8 cellular contexts compared by ENCODE assay signal in the genomic region with DNA sequence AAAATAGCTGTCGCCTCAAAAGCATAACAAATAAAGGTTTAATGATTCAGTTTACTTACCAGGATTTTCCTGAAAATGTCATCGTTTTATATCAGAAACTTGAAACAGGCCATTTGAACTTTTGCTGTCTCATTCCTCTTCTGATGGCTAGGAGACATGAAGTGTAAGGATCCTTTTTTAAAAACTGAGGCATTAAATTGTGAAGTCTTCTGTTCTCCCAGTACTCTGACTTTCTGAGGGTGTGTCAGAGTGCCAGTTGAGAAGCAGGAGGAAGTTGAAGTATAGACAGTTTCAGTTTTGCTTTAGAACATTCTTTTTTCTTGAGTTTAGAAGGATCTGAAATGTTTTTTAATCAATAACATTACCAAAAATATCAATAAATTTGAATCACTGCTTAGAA. TPM values are rescaled to one million over a fixed set of nuclear protein-coding genes. Genes with fewer than 3 reads are reported as not detected.
DNase-seq lines count a peak whose midpoint lies in the region; ATAC-seq and TF ChIP-seq lines count a peak whose summit lies in the region.

Gene SAMD9L (minus strand): TSS at position 251 of the 400 bp plus-strand sequence. CDS start 12,414 bp downstream, outside the sequence.

- H3K4me3 ChIP-seq in BLaER1 = peak within 1 kb of the TSS; percentile 60
- peak within 1 kb of the TSS; percentile 29 to 32 for H3K4me3 ChIP-seq in testis

- peak; percentile 69 for ATAC-seq in GM19395 (IDR thresholded peaks at IDR 0.05; ENCODE audit: unreplicated experiment)
- peak; percentile 59 for ATAC-seq in HG03571 (IDR thresholded peaks at IDR 0.05; ENCODE audit: unreplicated experiment)

- H3K27me3 Mint-ChIP-seq in activated T-helper 1 cell treated with anti-CD3 and anti-CD28 coated beads, Interleukin-12 subunit alpha, Interleukin-12 subunit beta, Interleukin-2, Interleukin-4 antibody, amounts not matched to agents 30 ng/mL and 10 ng/mL and 1 ng/mL, durations not matched to agents 14 hours and 24 hours and 36 hours (ENCODE audit: insufficient read depth) = no peaks in the 10 kb centered on the region
- H3K27me3 Mint-ChIP-seq in immature natural killer cell (ENCODE audit: low read depth in 3 of 3) = peaks cover 0 to 2% (median 0%) of the 10 kb centered on the region in 3 donors

- WGBS in testis, 2 donors = 34 to 50% methylated on average over 2 of the region's 2 CpGs

- intact Hi-C loops in activated T-helper 1 cell treated with anti-CD3 and anti-CD28 coated beads, Interleukin-12 subunit alpha, Interleukin-12 subunit beta, Interleukin-2, Interleukin-4 antibody, amounts not matched to agents 30 ng/mL and 10 ng/mL and 1 ng/mL, durations not matched to agents 14 hours and 24 hours and 36 hours (cut with micrococcal nuclease) = loop anchor here (1.0 to 10.0 kb wide), 5 partner anchors 17 to 1206 kb away; partner anchors contain the start of genes AKAP9, BET1 and FAM133B
- intact Hi-C loops in testis (cut with DNase I; ENCODE audit: low total_unique reads) = no loop called here

- peak within 1 kb of the TSS; percentile 93 for H3K4me3 Mint-ChIP-seq in activated T-helper 1 cell treated with anti-CD3 and anti-CD28 coated beads, Interleukin-12 subunit alpha, Interleukin-12 subunit beta, Interleukin-2, Interleukin-4 antibody, amounts not matched to agents 30 ng/mL and 10 ng/mL and 1 ng/mL, durations not matched to agents 14 hours and 24 hours and 36 hours
- peak within 1 kb of the TSS; percentile 94 to 99 (median 95) for H3K4me3 Mint-ChIP-seq in immature natural killer cell

- H3K4me2 ChIP-seq in BLaER1 = peak within 1 kb of the TSS; percentile 73

- TF ChIP-seq POLR2A in testis (IDR thresholded peaks at IDR 0.05) = no peak

- H3K27ac ChIP-seq in BLaER1 (peak within 1 kb of the TSS; percentile 62), testis (peak within 1 kb of the TSS; percentile 42 to 52)

- TF ChIP-seq CTCF in testis (IDR thresholded peaks at IDR 0.05) = no peak

- H3K9ac ChIP-seq in BLaER1 = peak within 1 kb of the TSS; percentile 70

- no peaks in the 10 kb centered on the region for H3K27me3 ChIP-seq in BLaER1
- no peaks in the 10 kb centered on the region for H3K27me3 ChIP-seq in testis

- H3K9me3 ChIP-seq in BLaER1 (no peaks in the 10 kb centered on the region), testis (no peaks in the 10 kb centered on the region)

- H3K4me1 ChIP-seq in BLaER1 (peaks cover 30% of the 10 kb centered on the region), testis (peaks cover 4% of the 10 kb centered on the region)

- no peak for DNase-seq in activated T-helper 1 cell treated with anti-CD3 and anti-CD28 coated beads, Interleukin-12 subunit alpha, Interleukin-12 subunit beta, Interleukin-2, Interleukin-4 antibody, amounts not matched to agents 30 ng/mL and 10 ng/mL and 1 ng/mL, durations not matched to agents 14 hours and 24 hours and 36 hours (ENCODE audit: low spot score)
- peak; percentile 28 to 36 (median 34) for DNase-seq in immature natural killer cell
- DNase-seq in testis = no peak
- DNase-seq in NCI-H1436 (lab: John Stamatoyannopoulos, UW) = no peak
- DNase-seq in NCI-H2171 treated with DMSO at 0.1 percent for 48 hours (lab: John Stamatoyannopoulos, UW) = no peak

- H4K20me1 ChIP-seq in BLaER1 = no peaks in the 10 kb centered on the region

- peaks cover 7% of the 10 kb centered on the region for H3K9me3 Mint-ChIP-seq in activated T-helper 1 cell treated with anti-CD3 and anti-CD28 coated beads, Interleukin-12 subunit alpha, Interleukin-12 subunit beta, Interleukin-2, Interleukin-4 antibody, amounts not matched to agents 30 ng/mL and 10 ng/mL and 1 ng/mL, durations not matched to agents 14 hours and 24 hours and 36 hours
- H3K9me3 Mint-ChIP-seq in immature natural killer cell = no peaks in the 10 kb centered on the region

- H3K36me3 ChIP-seq in BLaER1 (no peaks in the 10 kb centered on the region), testis (ENCODE audit: low read depth, missing control alignments) (no peaks in the 10 kb centered on the region)

- H3K4me1 Mint-ChIP-seq in activated T-helper 1 cell treated with anti-CD3 and anti-CD28 coated beads, Interleukin-12 subunit alpha, Interleukin-12 subunit beta, Interleukin-2, Interleukin-4 antibody, amounts not matched to agents 30 ng/mL and 10 ng/mL and 1 ng/mL, durations not matched to agents 14 hours and 24 hours and 36 hours (ENCODE audit: low read depth) = peaks cover 63% of the 10 kb centered on the region
- peaks cover 31 to 44% of the 10 kb centered on the region in 2 donors for H3K4me1 Mint-ChIP-seq in immature natural killer cell

- H3K36me3 Mint-ChIP-seq in activated T-helper 1 cell treated with anti-CD3 and anti-CD28 coated beads, Interleukin-12 subunit alpha, Interleukin-12 subunit beta, Interleukin-2, Interleukin-4 antibody, amounts not matched to agents 30 ng/mL and 10 ng/mL and 1 ng/mL, durations not matched to agents 14 hours and 24 hours and 36 hours (ENCODE audit: low read depth) = peaks cover 25% of the 10 kb centered on the region
- peaks cover 0 to 21% (median 13%) of the 10 kb centered on the region in 3 donors for H3K36me3 Mint-ChIP-seq in immature natural killer cell

- peak within 1 kb of the TSS; percentile 93 for H3K27ac Mint-ChIP-seq in activated T-helper 1 cell treated with anti-CD3 and anti-CD28 coated beads, Interleukin-12 subunit alpha, Interleukin-12 subunit beta, Interleukin-2, Interleukin-4 antibody, amounts not matched to agents 30 ng/mL and 10 ng/mL and 1 ng/mL, durations not matched to agents 14 hours and 24 hours and 36 hours
- H3K27ac Mint-ChIP-seq in immature natural killer cell = peak within 1 kb of the TSS; percentile 94 to 96 (median 96)

RNA-seq across cellular contexts. Expression of gene SAMD9L, which starts in this region (rescaled TPM):
- total RNA-seq in activated T-helper 1 cell treated with anti-CD3 and anti-CD28 coated beads, Interleukin-12 subunit alpha, Interleukin-12 subunit beta, Interleukin-2, Interleukin-4 antibody, amounts not matched to agents 30 ng/mL and 10 ng/mL and 1 ng/mL, durations not matched to agents 14 hours and 24 hours and 36 hours = 17.2 and 22.4 TPM in 2 replicates
- polyA plus RNA-seq in immature natural killer cell (10 to 100 TPM; 35.9 to 78.2 (median 44.8) TPM), testis (ENCODE audit: insufficient read depth, low read depth, low replicate concordance) (2.7 TPM)
- total RNA-seq in testis = 1 to 10 TPM; 5.1 to 6.5 TPM

Comparison
In these comparisons a context has a peak if more than half of its experiments do, and no peak if none do; other contexts are left out.
1. RNA of gene SAMD9L (polyA plus RNA-seq): 35.9 to 78.2 TPM in immature natural killer cell; 2.7 TPM in testis (single experiment); every median in the first group is over 10 times any median in the second.
2. DNase-seq: peak in immature natural killer cell (3 of 3); none in activated T-helper 1 cell treated with anti-CD3 and anti-CD28 coated beads, Interleukin-12 subunit alpha, Interleukin-12 subunit beta, Interleukin-2, Interleukin-4 antibody, amounts not matched to agents 30 ng/mL and 10 ng/mL and 1 ng/mL, durations not matched to agents 14 hours and 24 hours and 36 hours (single experiment), testis (single experiment), NCI-H1436 (single experiment) and NCI-H2171 treated with DMSO at 0.1 percent for 48 hours (single experiment).